Comparison of ENCODE assay signal across 23 cellular contexts in the genomic region with DNA sequence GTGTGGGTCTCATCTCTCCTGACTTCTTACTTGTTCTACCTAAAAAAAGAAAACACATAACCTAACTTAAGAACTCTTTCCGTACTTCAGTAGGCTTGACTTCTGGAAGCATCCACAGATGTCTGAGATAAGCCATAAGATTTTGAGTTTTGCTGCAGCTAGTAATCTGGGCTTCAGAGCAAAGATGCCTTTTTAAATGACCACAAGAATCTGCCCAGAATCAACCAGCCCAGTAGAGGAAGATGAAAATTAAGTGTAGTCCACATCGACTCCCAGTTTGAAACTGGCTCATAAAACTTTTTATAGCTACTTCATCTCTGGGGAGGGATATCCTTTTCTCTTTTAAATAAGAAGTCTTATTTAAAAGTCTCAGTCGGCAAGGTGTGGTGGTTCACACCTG.
"Had no signal": no experiment of that assay in that cellular context is flagged by ENCODE, and none has a peak within 500 bp of the region (broad histone marks: within the 10 kb centered on the region; RNA-seq: fewer than 3 reads in every experiment).

No MANE protein-coding gene starts in this region.

- H3K4me3 ChIP-seq: adrenal gland, body of pancreas, colonic mucosa, gastroesophageal sphincter, right atrium auricular region had no signal

- H3K4me3 Mint-ChIP-seq: activated B cell treated with CpG ODN at 0.5 μM for 24 hours; activated CD8-positive, alpha-beta memory T cell treated with anti-CD3 and anti-CD28 coated beads, Interleukin-2, amount 10 ng/mL, durations not matched to agents 7 days and 5 days; activated CD8-positive, alpha-beta T cell treated with anti-CD3 and anti-CD28 coated beads, Interleukin-2, amount 10 ng/mL, durations not matched to agents 7 days and 5 days; activated naive CD4-positive, alpha-beta T cell treated with anti-CD3 and anti-CD28 coated beads, Interleukin-2, amount 50 U/mL, for 24 hours; natural killer cell; T-helper 2 cell treated with Interferon-gamma antibody and Interleukin-4, amounts not matched to agents 5 μg/mL and 100 μg/mL, for 36 hours; type B pancreatic cell had no signal

- H3K9me3 ChIP-seq: adrenal gland, body of pancreas, colonic mucosa, gastroesophageal sphincter, right atrium auricular region had no signal

- H3K27me3 ChIP-seq: adrenal gland, body of pancreas, colonic mucosa, gastroesophageal sphincter, right atrium auricular region had no signal

- H3K27ac ChIP-seq: adrenal gland, body of pancreas, colonic mucosa, gastroesophageal sphincter had no signal

- DNase-seq: activated B cell treated with CpG ODN at 0.5 μM for 24 hours; activated CD8-positive, alpha-beta memory T cell treated with anti-CD3 and anti-CD28 coated beads, Interleukin-2, amount 10 ng/mL, durations not matched to agents 7 days and 5 days; activated CD8-positive, alpha-beta T cell treated with anti-CD3 and anti-CD28 coated beads, Interleukin-2, amount 10 ng/mL, durations not matched to agents 7 days and 5 days; activated T-cell treated with anti-CD3 and anti-CD28 coated beads, Interleukin-2, amount 50 U/mL, for 48 hours; adrenal gland; aorta; body of pancreas; cerebellar nuclear complex; colonic mucosa; effector memory CD4-positive, alpha-beta T cell; hippocampal formation; left cardiac atrium; mammary epithelial cell; midbrain; natural killer cell; stimulated activated CD4-positive, alpha-beta T cell treated with anti-CD3 and anti-CD28 coated beads, Interleukin-2, amount 100 ng/mL, for 48 hours; stimulated activated naive CD8-positive, alpha-beta T cell treated with anti-CD3 and anti-CD28 coated beads, Interleukin-15, Interleukin-2, amounts not matched to agents 100 U/mL and 50 U/mL, for 24 hours had no signal

- H3K4me1 ChIP-seq: colonic mucosa had no signal

- H3K36me3 Mint-ChIP-seq: natural killer cell had no signal

- H3K27ac Mint-ChIP-seq: activated B cell treated with CpG ODN at 0.5 μM for 24 hours; activated CD8-positive, alpha-beta memory T cell treated with anti-CD3 and anti-CD28 coated beads, Interleukin-2, amount 10 ng/mL, durations not matched to agents 7 days and 5 days; activated CD8-positive, alpha-beta T cell treated with anti-CD3 and anti-CD28 coated beads, Interleukin-2, amount 10 ng/mL, durations not matched to agents 7 days and 5 days; activated naive CD4-positive, alpha-beta T cell treated with anti-CD3 and anti-CD28 coated beads, Interleukin-2, amount 50 U/mL, for 24 hours; activated T-helper 2 cell treated with anti-CD3 and anti-CD28 coated beads, Interferon-gamma antibody, Interleukin-2, Interleukin-4, amounts not matched to agents 10 μg/mL and 5 μg/mL and 100 μg/mL, durations not matched to agents 14 hours and 24 hours and 36 hours; natural killer cell; T-helper 2 cell treated with Interferon-gamma antibody and Interleukin-4, amounts not matched to agents 5 μg/mL and 100 μg/mL, for 36 hours; type B pancreatic cell had no signal

- H3K27me3 Mint-ChIP-seq: activated B cell treated with CpG ODN at 0.5 μM for 24 hours; activated naive CD4-positive, alpha-beta T cell treated with anti-CD3 and anti-CD28 coated beads, Interleukin-2, amount 50 U/mL, for 24 hours; type B pancreatic cell had no signal

- H3K36me3 ChIP-seq: adrenal gland, colonic mucosa, right atrium auricular region had no signal

- H3K9me3 Mint-ChIP-seq: activated B cell treated with CpG ODN at 0.5 μM for 24 hours; activated naive CD4-positive, alpha-beta T cell treated with anti-CD3 and anti-CD28 coated beads, Interleukin-2, amount 50 U/mL, for 24 hours; natural killer cell; type B pancreatic cell had no signal
